Comparison of ENCODE assay signal across 19 cellular contexts in genomic region chr6:34393968-34394305, GRCh38. TPM values are rescaled to one million over a fixed set of nuclear protein-coding genes. Genes with fewer than 3 reads are reported as not detected.
DNase-seq lines count a peak whose midpoint lies in the region; ATAC-seq lines count a peak whose summit lies in the region.
"Had no signal": no experiment of that assay in that cellular context is flagged by ENCODE, and none has a peak within 500 bp of the region (broad histone marks: within the 10 kb centered on the region; RNA-seq: fewer than 3 reads in every experiment).

No MANE protein-coding gene starts in this region.

- H3K27ac ChIP-seq in CD4-positive, CD25-positive, alpha-beta regulatory T cell (ENCODE audit: insufficient read depth, low read length, poor library complexity, severe bottlenecking) = no peak overlapping the region
- H3K27ac ChIP-seq in naive thymus-derived CD4-positive, alpha-beta T cell (ENCODE audit: low read depth, low read length) = no peak overlapping the region
- H3K27ac ChIP-seq: epithelial cell of prostate had no signal

- CTCF ChIA-PET in activated CD4-positive, alpha-beta memory T cell treated with anti-CD3 and anti-CD28 coated beads, Interleukin-2, amount 10 ng/mL, durations not matched to agents 7 days and 5 days (lab: Charles Lee) = no interaction called here
- CTCF ChIA-PET in naive thymus-derived CD4-positive, alpha-beta T cell (lab: Charles Lee) = interaction anchor here (0.7 kb wide), 1 partner anchor 11 kb away, joined by 3 read pairs; no protein-coding TSS in a partner anchor

- H3K4me3 ChIP-seq in CD4-positive, CD25-positive, alpha-beta regulatory T cell (ENCODE audit: low read depth, low read length) = no peak overlapping the region
- no peak overlapping the region for H3K4me3 ChIP-seq in naive thymus-derived CD4-positive, alpha-beta T cell (ENCODE audit: low read length)

- no peaks in the 10 kb centered on the region for H3K36me3 ChIP-seq in CD4-positive, CD25-positive, alpha-beta regulatory T cell (ENCODE audit: control insufficient read depth, insufficient read depth, low read length)
- no peaks in the 10 kb centered on the region for H3K36me3 ChIP-seq in naive thymus-derived CD4-positive, alpha-beta T cell (ENCODE audit: control insufficient read depth in 2 of 3, insufficient read depth in 3 of 3, low read length in 3 of 3)
- H3K36me3 ChIP-seq: uterus had no signal

- no peaks in the 10 kb centered on the region for H3K36me3 Mint-ChIP-seq in CD4-positive, CD25-positive, alpha-beta regulatory T cell
- peaks cover 6% of the 10 kb centered on the region for H3K36me3 Mint-ChIP-seq in activated CD4-positive, alpha-beta memory T cell treated with anti-CD3 and anti-CD28 coated beads, Interleukin-2, amount 10 ng/mL, durations not matched to agents 7 days and 5 days (ENCODE audit: low read depth)
- H3K36me3 Mint-ChIP-seq in naive thymus-derived CD4-positive, alpha-beta T cell = peaks cover 0 to 4% (median 0%) of the 10 kb centered on the region in 5 donors

- peaks cover 0 to 2% (median 0%) of the 10 kb centered on the region in 7 donors for H3K9me3 Mint-ChIP-seq in CD4-positive, CD25-positive, alpha-beta regulatory T cell
- peaks cover 3% of the 10 kb centered on the region for H3K9me3 Mint-ChIP-seq in activated CD4-positive, alpha-beta memory T cell treated with anti-CD3 and anti-CD28 coated beads, Interleukin-2, amount 10 ng/mL, durations not matched to agents 7 days and 5 days
- peaks cover 0 to 4% (median 0%) of the 10 kb centered on the region in 11 donors for H3K9me3 Mint-ChIP-seq in naive thymus-derived CD4-positive, alpha-beta T cell

- H3K4me1 ChIP-seq in CD4-positive, CD25-positive, alpha-beta regulatory T cell (ENCODE audit: control insufficient read depth, insufficient read depth, low read length, poor library complexity, severe bottlenecking) = peaks cover 21% of the 10 kb centered on the region
- H3K4me1 ChIP-seq in naive thymus-derived CD4-positive, alpha-beta T cell (ENCODE audit: control insufficient read depth in 2 of 2, insufficient read depth in 2 of 2, low read length in 2 of 2) = peaks cover 11 to 16% of the 10 kb centered on the region in 2 donors
- H3K4me1 ChIP-seq: Caco-2 had no signal

- peak overlapping the region in 3 of 4 donors; percentile 71 to 98 (median 76) for H3K4me3 Mint-ChIP-seq in CD4-positive, CD25-positive, alpha-beta regulatory T cell
- H3K4me3 Mint-ChIP-seq in activated CD4-positive, alpha-beta memory T cell treated with anti-CD3 and anti-CD28 coated beads, Interleukin-2, amount 10 ng/mL, durations not matched to agents 7 days and 5 days = peak overlapping the region; percentile 58
- peak overlapping the region in 4 of 10 donors; percentile 79 to 98 (median 82) for H3K4me3 Mint-ChIP-seq in naive thymus-derived CD4-positive, alpha-beta T cell

- H3K27ac Mint-ChIP-seq in CD4-positive, CD25-positive, alpha-beta regulatory T cell = peak overlapping the region in 2 of 3 donors; percentile 57 to 88
- H3K27ac Mint-ChIP-seq in activated CD4-positive, alpha-beta memory T cell treated with anti-CD3 and anti-CD28 coated beads, Interleukin-2, amount 10 ng/mL, durations not matched to agents 7 days and 5 days = no peak overlapping the region
- peak overlapping the region in 7 of 9 donors; percentile 38 to 89 (median 73) for H3K27ac Mint-ChIP-seq in naive thymus-derived CD4-positive, alpha-beta T cell

- no peaks in the 10 kb centered on the region for H3K27me3 ChIP-seq in CD4-positive, CD25-positive, alpha-beta regulatory T cell (ENCODE audit: control insufficient read depth, insufficient read depth, low read length)
- no peaks in the 10 kb centered on the region for H3K27me3 ChIP-seq in naive thymus-derived CD4-positive, alpha-beta T cell (ENCODE audit: control insufficient read depth in 2 of 2, insufficient read depth in 2 of 2, low read length in 2 of 2)
- H3K27me3 ChIP-seq: uterus had no signal

- DNase-seq in NCI-H82 (lab: John Stamatoyannopoulos, UW) = peak; percentile 55
- no peak for DNase-seq in NCI-H82 treated with DMSO at 0.1 percent for 48 hours (lab: John Stamatoyannopoulos, UW; ENCODE audit: unreplicated experiment)
- no peak for DNase-seq in CD4-positive, CD25-positive, alpha-beta regulatory T cell
- DNase-seq in activated CD4-positive, alpha-beta memory T cell treated with anti-CD3 and anti-CD28 coated beads, Interleukin-2, amount 10 ng/mL, durations not matched to agents 7 days and 5 days = no peak
- no peak for DNase-seq in naive thymus-derived CD4-positive, alpha-beta T cell
- DNase-seq in kidney tubule cell (ENCODE audit: low spot score) = no peak
- DNase-seq in SKM-1 (lab: John Stamatoyannopoulos, UW; ENCODE audit: unreplicated experiment) = no peak
- no peak for DNase-seq in HT-29 (ENCODE audit: low spot score)
- DNase-seq: 8988T; amniotic stem cell; Caco-2; kidney glomerular epithelial cell; NCI-H2171; NK-92 treated with Interleukin-12 subunit alpha and Interleukin-12 subunit beta, amount 100 ng/mL, for 24 hours; right cardiac atrium; SIG-M5; stimulated activated CD4-positive, alpha-beta T cell treated with anti-CD3 and anti-CD28 coated beads, Interleukin-4, amount 100 ng/mL, for 1 hour; uterus had no signal

- H3K9me3 ChIP-seq in CD4-positive, CD25-positive, alpha-beta regulatory T cell (ENCODE audit: control insufficient read depth in 2 of 2, low read length in 2 of 2) = no peaks in the 10 kb centered on the region
- H3K9me3 ChIP-seq in naive thymus-derived CD4-positive, alpha-beta T cell (ENCODE audit: control insufficient read depth in 2 of 3, low read length in 3 of 3) = no peaks in the 10 kb centered on the region
- H3K9me3 ChIP-seq: uterus had no signal

- POLR2A ChIA-PET in activated CD4-positive, alpha-beta memory T cell treated with anti-CD3 and anti-CD28 coated beads, Interleukin-2, amount 10 ng/mL, durations not matched to agents 7 days and 5 days (lab: Charles Lee) = interaction anchor here (3.5 kb wide), 1 partner anchor 145 kb away, joined by 19 read pairs; the partner anchor contains the start of gene SMIM29
- POLR2A ChIA-PET in naive thymus-derived CD4-positive, alpha-beta T cell (lab: Charles Lee) = interaction anchor here (3.0 kb wide), 1 partner anchor 157 kb away, joined by 12 read pairs; the partner anchor contains the start of gene HMGA1

- peaks cover 5 to 22% (median 13%) of the 10 kb centered on the region in 4 donors for H3K4me1 Mint-ChIP-seq in CD4-positive, CD25-positive, alpha-beta regulatory T cell
- H3K4me1 Mint-ChIP-seq in activated CD4-positive, alpha-beta memory T cell treated with anti-CD3 and anti-CD28 coated beads, Interleukin-2, amount 10 ng/mL, durations not matched to agents 7 days and 5 days = peaks cover 17% of the 10 kb centered on the region
- H3K4me1 Mint-ChIP-seq in naive thymus-derived CD4-positive, alpha-beta T cell = peaks cover 0 to 21% (median 18%) of the 10 kb centered on the region in 7 donors

- no peak for ATAC-seq in CD4-positive, CD25-positive, alpha-beta regulatory T cell (ENCODE audit: low read depth in 2 of 2)
- ATAC-seq in naive thymus-derived CD4-positive, alpha-beta T cell = no peak
- ATAC-seq: right cardiac atrium had no signal

- intact Hi-C loops in naive thymus-derived CD4-positive, alpha-beta T cell (cut with micrococcal nuclease) = loop anchor here (2.0 to 5.0 kb wide), 10 partner anchors 21 to 1728 kb away; partner anchors contain the start of genes SMIM29 (in 2 of the 2), HMGA1 (in 1 of the 2), MAPK14 (in 1 of the 2) and RPS10 (in 1 of the 2)

- no peaks in the 10 kb centered on the region for H3K27me3 Mint-ChIP-seq in CD4-positive, CD25-positive, alpha-beta regulatory T cell
- H3K27me3 Mint-ChIP-seq in activated CD4-positive, alpha-beta memory T cell treated with anti-CD3 and anti-CD28 coated beads, Interleukin-2, amount 10 ng/mL, durations not matched to agents 7 days and 5 days = no peaks in the 10 kb centered on the region
- peaks cover 0 to 2% (median 0%) of the 10 kb centered on the region in 5 donors for H3K27me3 Mint-ChIP-seq in naive thymus-derived CD4-positive, alpha-beta T cell

RNA-seq across cellular contexts. Expression of gene NUDT3, which starts 1.5 kb away (rescaled TPM):
- total RNA-seq in CD4-positive, CD25-positive, alpha-beta regulatory T cell = 22.4 TPM
- polyA plus RNA-seq in CD4-positive, CD25-positive, alpha-beta regulatory T cell = 10 to 100 TPM in 1 of 4 donors, 1 to 10 TPM in 3; 8.5 to 10.1 (median 9.8) TPM
- 10 to 100 TPM in 1 of 2 experiments, 1 to 10 TPM in 1; 9.9 to 10.0 TPM for total RNA-seq in activated CD4-positive, alpha-beta memory T cell treated with anti-CD3 and anti-CD28 coated beads, Interleukin-2, amount 10 ng/mL, durations not matched to agents 7 days and 5 days
- total RNA-seq in naive thymus-derived CD4-positive, alpha-beta T cell = 10 to 100 TPM; 16.2 to 29.7 (median 25.4) TPM
- polyA plus RNA-seq in naive thymus-derived CD4-positive, alpha-beta T cell = 10 to 100 TPM; 10.4 to 11.5 TPM
- 20.0 and 20.7 TPM in 2 replicates for total RNA-seq in HT-29 (2014; rRNA removed; shearing (Covaris generic))

RNA-seq across cellular contexts. Expression of gene RPS10, which starts 31.9 kb away (rescaled TPM):
- 1,546 TPM for total RNA-seq in CD4-positive, CD25-positive, alpha-beta regulatory T cell
- polyA plus RNA-seq in CD4-positive, CD25-positive, alpha-beta regulatory T cell = 1,000 to 10,000 TPM; 1,432 to 2,034 (median 1,717) TPM
- 1,000 to 10,000 TPM; 1,296 to 1,320 TPM for total RNA-seq in activated CD4-positive, alpha-beta memory T cell treated with anti-CD3 and anti-CD28 coated beads, Interleukin-2, amount 10 ng/mL, durations not matched to agents 7 days and 5 days
- 1,000 to 10,000 TPM; 1,466 to 3,151 (median 2,905) TPM for total RNA-seq in naive thymus-derived CD4-positive, alpha-beta T cell
- 1,000 to 10,000 TPM; 1,999 to 2,306 TPM for polyA plus RNA-seq in naive thymus-derived CD4-positive, alpha-beta T cell
- 2,917 and 3,132 TPM in 2 replicates for total RNA-seq in HT-29 (2014; rRNA removed; shearing (Covaris generic))
